ENCODE assay signal across 12 cellular contexts in the genomic region with DNA sequence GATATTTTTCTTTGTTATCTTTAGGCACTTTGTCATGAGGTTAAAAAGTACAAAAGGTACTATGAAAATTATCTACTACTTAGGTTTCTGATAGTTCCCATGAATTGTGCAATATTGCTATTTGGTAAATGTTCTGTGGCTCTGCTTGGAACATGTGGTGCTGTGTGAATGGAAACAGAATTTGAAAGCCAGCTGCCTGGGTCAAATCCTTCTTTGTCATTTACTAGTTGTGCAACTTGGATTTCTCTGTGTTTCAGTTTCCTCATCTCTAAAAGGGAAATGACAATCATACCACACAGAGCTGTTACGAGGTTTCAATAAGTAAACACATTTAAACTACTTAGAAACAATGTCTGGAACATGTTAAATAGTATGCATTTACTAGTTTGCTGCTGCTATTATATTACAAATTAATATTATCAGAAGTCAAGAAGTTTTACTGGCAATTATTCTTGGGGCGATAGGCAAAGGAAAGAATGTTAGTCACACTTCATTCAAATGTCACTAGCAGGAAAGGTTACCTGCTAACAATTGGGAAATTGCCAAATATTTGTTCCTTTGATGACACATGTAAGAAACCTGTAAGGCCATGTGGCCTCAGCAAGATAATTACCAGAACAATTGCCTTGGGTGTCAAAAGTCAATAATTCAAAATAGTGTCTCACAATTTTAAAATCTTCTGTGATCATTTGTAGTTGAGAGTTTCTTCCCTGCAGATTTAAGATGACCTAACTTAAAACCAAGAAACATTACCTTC.
A peak's percentile ranks its signal among the peaks of the same experiment; 100 is the strongest.
DNase-seq lines count a peak whose midpoint lies in the region; ATAC-seq and TF ChIP-seq lines count a peak whose summit lies in the region.
"Had no signal": no experiment of that assay in that cellular context is flagged by ENCODE, and none has a peak within 500 bp of the region (broad histone marks: within the 10 kb centered on the region; RNA-seq: fewer than 3 reads in every experiment).

No MANE protein-coding gene starts in this region.

- H3K27me3 ChIP-seq in mammary epithelial cell (ENCODE audit: insufficient read depth, low read length) (no peaks in the 10 kb centered on the region), liver (ENCODE audit: control insufficient read depth in 4 of 4, insufficient read depth in 4 of 4, low read length in 3 of 4) (no peaks in the 10 kb centered on the region)
- H3K27me3 ChIP-seq: vagina had no signal

- H2AFZ ChIP-seq in mammary epithelial cell (ENCODE audit: low read depth, low read length), result no peak overlapping the region

- no TSS peak for BruUV-seq in mammary epithelial cell (replicated peaks; lab: Mats Ljungman, UMichigan)

- dilution Hi-C loops in mammary epithelial cell (cut with HindIII; ENCODE audit: low sequenced_read_pairs), result no loop called here

- H3K4me1 ChIP-seq in mammary epithelial cell (ENCODE audit: insufficient read depth, low read length) (peaks cover 4% of the 10 kb centered on the region), liver (ENCODE audit: control insufficient read depth in 4 of 4, insufficient read depth in 4 of 4, low read length in 3 of 4) (peaks cover 0 to 3% (median under 1%) of the 10 kb centered on the region in 4 donors)

- H3K36me3 ChIP-seq in mammary epithelial cell (ENCODE audit: insufficient read depth, low read length), result no peaks in the 10 kb centered on the region
- peaks cover 0 to 2% (median 0%) of the 10 kb centered on the region in 4 donors for H3K36me3 ChIP-seq in liver (ENCODE audit: control insufficient read depth in 4 of 4, insufficient read depth in 3 of 4, low read depth in 1 of 4, low read length in 3 of 4)
- H3K36me3 ChIP-seq: vagina had no signal

- H3K4me1 Mint-ChIP-seq in endothelial cell (ENCODE audit: unreplicated experiment), result no peaks in the 10 kb centered on the region

- CTCF ChIA-PET in mammary epithelial cell (lab: Charles Lee; ENCODE audit: low non-redundant PET), result no interaction called here

- ATAC-seq in GM19455 (IDR thresholded peaks at IDR 0.05; ENCODE audit: unreplicated experiment) (no peak), HG02840 (IDR thresholded peaks at IDR 0.05; ENCODE audit: low FRiP score, unreplicated experiment) (no peak)

- H3K9ac ChIP-seq in mammary epithelial cell (ENCODE audit: insufficient read depth, low read length), result no peak overlapping the region
- no peak overlapping the region for H3K9ac ChIP-seq in liver (ENCODE audit: low read depth in 1 of 2, low read length in 2 of 2)
- H3K9ac ChIP-seq: SK-N-SH had no signal

- H3K27ac Mint-ChIP-seq in endothelial cell (ENCODE audit: unreplicated experiment), result no peak overlapping the region

- no peaks in the 10 kb centered on the region for H3K9me3 Mint-ChIP-seq in endothelial cell (ENCODE audit: unreplicated experiment)

- H3K4me2 ChIP-seq in mammary epithelial cell (ENCODE audit: insufficient read depth, low read depth, low read length), result no peak overlapping the region
- H3K4me2 ChIP-seq: SK-N-SH had no signal

- H3K4me3 ChIP-seq in AG09309 (ENCODE audit: control insufficient read depth, low read depth, low read length) (no peak overlapping the region), mammary epithelial cell (replicated peaks in 1 of 3; ENCODE audit: insufficient read depth in 1 of 3, low read depth in 2 of 3, low read length in 3 of 3) (no peak overlapping the region), liver (ENCODE audit: low read depth in 1 of 3, low read length in 3 of 3) (no peak overlapping the region)
- H3K4me3 ChIP-seq: vagina had no signal

- intact Hi-C loops in mammary epithelial cell (cut with micrococcal nuclease), result no loop called here

- H3K4me3 Mint-ChIP-seq in endothelial cell (ENCODE audit: unreplicated experiment), result no peak overlapping the region

- no peak for TF ChIP-seq CTCF in AG09309 (IDR thresholded peaks at IDR 0.05; ENCODE audit: control insufficient read depth, insufficient read depth, low read depth, low read length, missing control alignments)
- no peak for TF ChIP-seq CTCF in mammary epithelial cell (conservative IDR thresholded peaks at IDR 0.05 in 1 of 2, IDR thresholded peaks at IDR 0.05 in 1 of 2; ENCODE audit: extremely low read depth in 1 of 2, insufficient read depth in 1 of 2, low read depth in 1 of 2, low read length in 2 of 2)
- no peak for TF ChIP-seq CTCF in liver (IDR thresholded peaks at IDR 0.05; ENCODE audit: low read depth, low read length, missing input control)
- TF ChIP-seq CTCF in endothelial cell (IDR thresholded peaks at IDR 0.05; ENCODE audit: unreplicated experiment), result no peak

- H3K9me3 ChIP-seq in mammary epithelial cell (replicated peaks; ENCODE audit: insufficient read depth, low read length), result no peaks in the 10 kb centered on the region
- no peaks in the 10 kb centered on the region for H3K9me3 ChIP-seq in liver (ENCODE audit: control insufficient read depth in 4 of 4, low read length in 3 of 4)
- H3K9me3 ChIP-seq: SK-N-SH, vagina had no signal

- no peaks in the 10 kb centered on the region for H3K79me2 ChIP-seq in mammary epithelial cell (ENCODE audit: insufficient read depth, low read length)

- no peaks in the 10 kb centered on the region for H3K27me3 Mint-ChIP-seq in endothelial cell (ENCODE audit: unreplicated experiment)

- 61% methylated on average over 2 of the region's 2 CpGs for WGBS in mammary epithelial cell (ENCODE audit: low coverage, missing lambda C conversion rate)
- 50% methylated on average over 2 of the region's 2 CpGs for WGBS in liver

- peak; percentile 39 to 51 for TF ChIP-seq RAD21 in liver (IDR thresholded peaks at IDR 0.05)

- in situ Hi-C loops in mammary epithelial cell (cut with MboI; ENCODE audit: low sequenced_read_pairs in 2 of 2), result no loop called here

- H3K27ac ChIP-seq in mammary epithelial cell (ENCODE audit: insufficient read depth, low read depth, low read length), result no peak overlapping the region
- no peak overlapping the region for H3K27ac ChIP-seq in liver (ENCODE audit: low read depth in 1 of 2, low read length in 2 of 2)
- H3K27ac ChIP-seq: vagina had no signal

- H3K36me3 Mint-ChIP-seq in endothelial cell (ENCODE audit: low read depth, unreplicated experiment), result no peaks in the 10 kb centered on the region

- no peaks in the 10 kb centered on the region for H4K20me1 ChIP-seq in mammary epithelial cell (ENCODE audit: insufficient read depth, low read length)

- DNase-seq in AG09309 (ENCODE audit: low read depth) (peak; percentile 80), Kasumi-1 (lab: John Stamatoyannopoulos, UW) (peak; percentile 66 to 67), mammary epithelial cell (peak; percentile 19), retina (no peak), endothelial cell (ENCODE audit: low spot score) (no peak)
- DNase-seq: activated naive CD4-positive, alpha-beta T cell treated with anti-CD3 and anti-CD28 coated beads, Interleukin-2, amount 50 U/mL, for 16 hours; DMS79 treated with DMSO at 0.1 percent for 48 hours; SK-N-SH had no signal

TF ChIP-seq in liver, 16 proteins besides CTCF, POLR2A, EP300 and RAD21 (continues in another document):
- TF ChIP-seq NR2F2 (IDR thresholded peaks at IDR 0.05), result peak; percentile 33
- peak; percentile 67 for TF ChIP-seq FOXA2 (IDR thresholded peaks at IDR 0.05)
- peak; percentile 88 to 91 for TF ChIP-seq RXRA (IDR thresholded peaks at IDR 0.05)
- TF ChIP-seq TAF1 (conservative IDR thresholded peaks at IDR 0.05), result no peak
- TF ChIP-seq, protein P1, sequence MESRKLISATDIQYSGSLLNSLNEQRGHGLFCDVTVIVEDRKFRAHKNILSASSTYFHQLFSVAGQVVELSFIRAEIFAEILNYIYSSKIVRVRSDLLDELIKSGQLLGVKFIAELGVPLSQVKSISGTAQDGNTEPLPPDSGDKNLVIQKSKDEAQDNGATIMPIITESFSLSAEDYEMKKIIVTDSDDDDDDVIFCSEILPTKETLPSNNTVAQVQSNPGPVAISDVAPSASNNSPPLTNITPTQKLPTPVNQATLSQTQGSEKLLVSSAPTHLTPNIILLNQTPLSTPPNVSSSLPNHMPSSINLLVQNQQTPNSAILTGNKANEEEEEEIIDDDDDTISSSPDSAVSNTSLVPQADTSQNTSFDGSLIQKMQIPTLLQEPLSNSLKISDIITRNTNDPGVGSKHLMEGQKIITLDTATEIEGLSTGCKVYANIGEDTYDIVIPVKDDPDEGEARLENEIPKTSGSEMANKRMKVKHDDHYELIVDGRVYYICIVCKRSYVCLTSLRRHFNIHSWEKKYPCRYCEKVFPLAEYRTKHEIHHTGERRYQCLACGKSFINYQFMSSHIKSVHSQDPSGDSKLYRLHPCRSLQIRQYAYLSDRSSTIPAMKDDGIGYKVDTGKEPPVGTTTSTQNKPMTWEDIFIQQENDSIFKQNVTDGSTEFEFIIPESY (IDR thresholded peaks at IDR 0.05), result peak; percentile 91
- TF ChIP-seq HNF4A (conservative IDR thresholded peaks at IDR 0.05), result peak; percentile 73 to 85
- TF ChIP-seq YY1 (IDR thresholded peaks at IDR 0.05), result peak; percentile 58
- TF ChIP-seq GABPA (IDR thresholded peaks at IDR 0.05 in 1 of 2, conservative IDR thresholded peaks at IDR 0.05 in 1 of 2), result peak in 1 of 2 donors; percentile 53
- TF ChIP-seq, protein P2, sequence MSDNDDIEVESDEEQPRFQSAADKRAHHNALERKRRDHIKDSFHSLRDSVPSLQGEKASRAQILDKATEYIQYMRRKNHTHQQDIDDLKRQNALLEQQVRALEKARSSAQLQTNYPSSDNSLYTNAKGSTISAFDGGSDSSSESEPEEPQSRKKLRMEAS (IDR thresholded peaks at IDR 0.05), result peak; percentile 86
- TF ChIP-seq FOXA1 (IDR thresholded peaks at IDR 0.05), result no peak
- peak; percentile 18 for TF ChIP-seq HNF4G (IDR thresholded peaks at IDR 0.05)
- peak; percentile 65 to 92 for TF ChIP-seq EGR1 (IDR thresholded peaks at IDR 0.05; ENCODE audit: low read depth in 2 of 2)
- TF ChIP-seq SP1 (IDR thresholded peaks at IDR 0.05), result peak; percentile 93

Comparison
In these comparisons a context has a peak if more than half of its experiments do, and no peak if none do; other contexts are left out.
1. DNase-seq: peak in AG09309 (single experiment), Kasumi-1 (2 of 2) and mammary epithelial cell (single experiment); none in retina (single experiment) and endothelial cell (single experiment).